In the genomic region with DNA sequence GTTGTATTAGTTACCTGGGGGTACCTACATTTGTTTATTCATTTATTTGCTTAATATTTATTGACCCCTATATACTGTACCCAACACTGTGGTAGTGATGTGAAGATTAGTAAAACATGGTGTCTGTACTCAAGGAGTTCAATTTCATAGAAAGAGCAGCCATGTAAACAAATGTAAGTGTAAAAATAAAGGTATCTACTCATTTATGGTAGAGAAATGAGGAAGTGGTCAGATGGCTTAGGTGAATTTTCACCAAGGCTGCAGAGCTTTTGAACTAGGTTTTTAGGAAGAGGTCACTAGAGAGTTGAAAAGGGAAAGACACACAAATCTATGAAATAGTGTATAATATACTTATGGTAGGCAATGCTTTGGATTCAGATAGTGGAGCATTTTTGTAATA, we compare ENCODE assay signal across 1 cellular context.
A peak's percentile ranks its signal among the peaks of the same experiment; 100 is the strongest.
TF ChIP-seq lines count a peak whose summit lies in the region.

No MANE protein-coding gene starts in this region.

TF ChIP-seq in GM12878, 131 proteins besides CTCF, POLR2A, EP300 and RAD21 (continued from another document and continues in another):
- TF ChIP-seq, protein P1, sequence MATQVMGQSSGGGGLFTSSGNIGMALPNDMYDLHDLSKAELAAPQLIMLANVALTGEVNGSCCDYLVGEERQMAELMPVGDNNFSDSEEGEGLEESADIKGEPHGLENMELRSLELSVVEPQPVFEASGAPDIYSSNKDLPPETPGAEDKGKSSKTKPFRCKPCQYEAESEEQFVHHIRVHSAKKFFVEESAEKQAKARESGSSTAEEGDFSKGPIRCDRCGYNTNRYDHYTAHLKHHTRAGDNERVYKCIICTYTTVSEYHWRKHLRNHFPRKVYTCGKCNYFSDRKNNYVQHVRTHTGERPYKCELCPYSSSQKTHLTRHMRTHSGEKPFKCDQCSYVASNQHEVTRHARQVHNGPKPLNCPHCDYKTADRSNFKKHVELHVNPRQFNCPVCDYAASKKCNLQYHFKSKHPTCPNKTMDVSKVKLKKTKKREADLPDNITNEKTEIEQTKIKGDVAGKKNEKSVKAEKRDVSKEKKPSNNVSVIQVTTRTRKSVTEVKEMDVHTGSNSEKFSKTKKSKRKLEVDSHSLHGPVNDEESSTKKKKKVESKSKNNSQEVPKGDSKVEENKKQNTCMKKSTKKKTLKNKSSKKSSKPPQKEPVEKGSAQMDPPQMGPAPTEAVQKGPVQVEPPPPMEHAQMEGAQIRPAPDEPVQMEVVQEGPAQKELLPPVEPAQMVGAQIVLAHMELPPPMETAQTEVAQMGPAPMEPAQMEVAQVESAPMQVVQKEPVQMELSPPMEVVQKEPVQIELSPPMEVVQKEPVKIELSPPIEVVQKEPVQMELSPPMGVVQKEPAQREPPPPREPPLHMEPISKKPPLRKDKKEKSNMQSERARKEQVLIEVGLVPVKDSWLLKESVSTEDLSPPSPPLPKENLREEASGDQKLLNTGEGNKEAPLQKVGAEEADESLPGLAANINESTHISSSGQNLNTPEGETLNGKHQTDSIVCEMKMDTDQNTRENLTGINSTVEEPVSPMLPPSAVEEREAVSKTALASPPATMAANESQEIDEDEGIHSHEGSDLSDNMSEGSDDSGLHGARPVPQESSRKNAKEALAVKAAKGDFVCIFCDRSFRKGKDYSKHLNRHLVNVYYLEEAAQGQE (IDR thresholded peaks at IDR 0.05; ENCODE audit: low read depth, low read length): no peak
- no peak for TF ChIP-seq ZBED1 (IDR thresholded peaks at IDR 0.05; ENCODE audit: borderline replicate concordance)
- TF ChIP-seq, protein P2, sequence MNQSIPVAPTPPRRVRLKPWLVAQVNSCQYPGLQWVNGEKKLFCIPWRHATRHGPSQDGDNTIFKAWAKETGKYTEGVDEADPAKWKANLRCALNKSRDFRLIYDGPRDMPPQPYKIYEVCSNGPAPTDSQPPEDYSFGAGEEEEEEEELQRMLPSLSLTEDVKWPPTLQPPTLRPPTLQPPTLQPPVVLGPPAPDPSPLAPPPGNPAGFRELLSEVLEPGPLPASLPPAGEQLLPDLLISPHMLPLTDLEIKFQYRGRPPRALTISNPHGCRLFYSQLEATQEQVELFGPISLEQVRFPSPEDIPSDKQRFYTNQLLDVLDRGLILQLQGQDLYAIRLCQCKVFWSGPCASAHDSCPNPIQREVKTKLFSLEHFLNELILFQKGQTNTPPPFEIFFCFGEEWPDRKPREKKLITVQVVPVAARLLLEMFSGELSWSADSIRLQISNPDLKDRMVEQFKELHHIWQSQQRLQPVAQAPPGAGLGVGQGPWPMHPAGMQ (IDR thresholded peaks at IDR 0.05; ENCODE audit: borderline replicate concordance): no peak
- peak; percentile 71; the same call in 1 of the 2 replicates for TF ChIP-seq NFIC (IDR thresholded peaks at IDR 0.05; ENCODE audit: low read depth, low read length)
- TF ChIP-seq RUNX3 (IDR thresholded peaks at IDR 0.05; ENCODE audit: low read length): peak; percentile 93
- TF ChIP-seq MTA3 (IDR thresholded peaks at IDR 0.05; ENCODE audit: borderline replicate concordance, low read length): peak; percentile 69; the same call in 1 of the 2 replicates
- TF ChIP-seq RELA (IDR thresholded peaks at IDR 0.05; ENCODE audit: borderline replicate concordance, partially characterized antibody): no peak
- TF ChIP-seq, protein P3, sequence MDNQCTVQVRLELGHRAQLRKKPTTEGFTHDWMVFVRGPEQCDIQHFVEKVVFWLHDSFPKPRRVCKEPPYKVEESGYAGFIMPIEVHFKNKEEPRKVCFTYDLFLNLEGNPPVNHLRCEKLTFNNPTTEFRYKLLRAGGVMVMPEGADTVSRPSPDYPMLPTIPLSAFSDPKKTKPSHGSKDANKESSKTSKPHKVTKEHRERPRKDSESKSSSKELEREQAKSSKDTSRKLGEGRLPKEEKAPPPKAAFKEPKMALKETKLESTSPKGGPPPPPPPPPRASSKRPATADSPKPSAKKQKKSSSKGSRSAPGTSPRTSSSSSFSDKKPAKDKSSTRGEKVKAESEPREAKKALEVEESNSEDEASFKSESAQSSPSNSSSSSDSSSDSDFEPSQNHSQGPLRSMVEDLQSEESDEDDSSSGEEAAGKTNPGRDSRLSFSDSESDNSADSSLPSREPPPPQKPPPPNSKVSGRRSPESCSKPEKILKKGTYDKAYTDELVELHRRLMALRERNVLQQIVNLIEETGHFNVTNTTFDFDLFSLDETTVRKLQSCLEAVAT (IDR thresholded peaks at IDR 0.05): no peak
- TF ChIP-seq, protein P4, sequence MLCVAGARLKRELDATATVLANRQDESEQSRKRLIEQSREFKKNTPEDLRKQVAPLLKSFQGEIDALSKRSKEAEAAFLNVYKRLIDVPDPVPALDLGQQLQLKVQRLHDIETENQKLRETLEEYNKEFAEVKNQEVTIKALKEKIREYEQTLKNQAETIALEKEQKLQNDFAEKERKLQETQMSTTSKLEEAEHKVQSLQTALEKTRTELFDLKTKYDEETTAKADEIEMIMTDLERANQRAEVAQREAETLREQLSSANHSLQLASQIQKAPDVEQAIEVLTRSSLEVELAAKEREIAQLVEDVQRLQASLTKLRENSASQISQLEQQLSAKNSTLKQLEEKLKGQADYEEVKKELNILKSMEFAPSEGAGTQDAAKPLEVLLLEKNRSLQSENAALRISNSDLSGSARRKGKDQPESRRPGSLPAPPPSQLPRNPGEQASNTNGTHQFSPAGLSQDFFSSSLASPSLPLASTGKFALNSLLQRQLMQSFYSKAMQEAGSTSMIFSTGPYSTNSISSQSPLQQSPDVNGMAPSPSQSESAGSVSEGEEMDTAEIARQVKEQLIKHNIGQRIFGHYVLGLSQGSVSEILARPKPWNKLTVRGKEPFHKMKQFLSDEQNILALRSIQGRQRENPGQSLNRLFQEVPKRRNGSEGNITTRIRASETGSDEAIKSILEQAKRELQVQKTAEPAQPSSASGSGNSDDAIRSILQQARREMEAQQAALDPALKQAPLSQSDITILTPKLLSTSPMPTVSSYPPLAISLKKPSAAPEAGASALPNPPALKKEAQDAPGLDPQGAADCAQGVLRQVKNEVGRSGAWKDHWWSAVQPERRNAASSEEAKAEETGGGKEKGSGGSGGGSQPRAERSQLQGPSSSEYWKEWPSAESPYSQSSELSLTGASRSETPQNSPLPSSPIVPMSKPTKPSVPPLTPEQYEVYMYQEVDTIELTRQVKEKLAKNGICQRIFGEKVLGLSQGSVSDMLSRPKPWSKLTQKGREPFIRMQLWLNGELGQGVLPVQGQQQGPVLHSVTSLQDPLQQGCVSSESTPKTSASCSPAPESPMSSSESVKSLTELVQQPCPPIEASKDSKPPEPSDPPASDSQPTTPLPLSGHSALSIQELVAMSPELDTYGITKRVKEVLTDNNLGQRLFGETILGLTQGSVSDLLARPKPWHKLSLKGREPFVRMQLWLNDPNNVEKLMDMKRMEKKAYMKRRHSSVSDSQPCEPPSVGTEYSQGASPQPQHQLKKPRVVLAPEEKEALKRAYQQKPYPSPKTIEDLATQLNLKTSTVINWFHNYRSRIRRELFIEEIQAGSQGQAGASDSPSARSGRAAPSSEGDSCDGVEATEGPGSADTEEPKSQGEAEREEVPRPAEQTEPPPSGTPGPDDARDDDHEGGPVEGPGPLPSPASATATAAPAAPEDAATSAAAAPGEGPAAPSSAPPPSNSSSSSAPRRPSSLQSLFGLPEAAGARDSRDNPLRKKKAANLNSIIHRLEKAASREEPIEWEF (IDR thresholded peaks at IDR 0.05; ENCODE audit: insufficient replicate concordance, low read depth, low read length): peak; percentile 33
- TF ChIP-seq DPF2 (IDR thresholded peaks at IDR 0.05): peak; percentile 81
- peak; percentile 19; the same call in 1 of the 2 replicates for TF ChIP-seq CREM (IDR thresholded peaks at IDR 0.05; ENCODE audit: low read depth)
- peak; percentile 99 for TF ChIP-seq SPI1 (IDR thresholded peaks at IDR 0.05; ENCODE audit: borderline replicate concordance, insufficient read depth, low read depth, low read length)
- no peak for TF ChIP-seq SIN3A (IDR thresholded peaks at IDR 0.05; ENCODE audit: low read depth, low read length)
- TF ChIP-seq MEF2A (IDR thresholded peaks at IDR 0.05; ENCODE audit: insufficient read depth, low read depth, low read length): peak; percentile 82
- TF ChIP-seq JUND (IDR thresholded peaks at IDR 0.05; ENCODE audit: low read depth, low read length): no peak
- TF ChIP-seq EGR1 (IDR thresholded peaks at IDR 0.05; ENCODE audit: borderline replicate concordance in 1 of 2, low read depth in 2 of 2, low read length in 2 of 2): no peak
- TF ChIP-seq JUNB (IDR thresholded peaks at IDR 0.05): peak; percentile 70
- no peak for TF ChIP-seq LARP7 (IDR thresholded peaks at IDR 0.05)
- TF ChIP-seq BCL11A (IDR thresholded peaks at IDR 0.05; ENCODE audit: low read depth, low read length): peak; percentile 71
- no peak for TF ChIP-seq NFYA (IDR thresholded peaks at IDR 0.05; ENCODE audit: borderline replicate concordance, low read depth, low read length)
- TF ChIP-seq, protein P5, sequence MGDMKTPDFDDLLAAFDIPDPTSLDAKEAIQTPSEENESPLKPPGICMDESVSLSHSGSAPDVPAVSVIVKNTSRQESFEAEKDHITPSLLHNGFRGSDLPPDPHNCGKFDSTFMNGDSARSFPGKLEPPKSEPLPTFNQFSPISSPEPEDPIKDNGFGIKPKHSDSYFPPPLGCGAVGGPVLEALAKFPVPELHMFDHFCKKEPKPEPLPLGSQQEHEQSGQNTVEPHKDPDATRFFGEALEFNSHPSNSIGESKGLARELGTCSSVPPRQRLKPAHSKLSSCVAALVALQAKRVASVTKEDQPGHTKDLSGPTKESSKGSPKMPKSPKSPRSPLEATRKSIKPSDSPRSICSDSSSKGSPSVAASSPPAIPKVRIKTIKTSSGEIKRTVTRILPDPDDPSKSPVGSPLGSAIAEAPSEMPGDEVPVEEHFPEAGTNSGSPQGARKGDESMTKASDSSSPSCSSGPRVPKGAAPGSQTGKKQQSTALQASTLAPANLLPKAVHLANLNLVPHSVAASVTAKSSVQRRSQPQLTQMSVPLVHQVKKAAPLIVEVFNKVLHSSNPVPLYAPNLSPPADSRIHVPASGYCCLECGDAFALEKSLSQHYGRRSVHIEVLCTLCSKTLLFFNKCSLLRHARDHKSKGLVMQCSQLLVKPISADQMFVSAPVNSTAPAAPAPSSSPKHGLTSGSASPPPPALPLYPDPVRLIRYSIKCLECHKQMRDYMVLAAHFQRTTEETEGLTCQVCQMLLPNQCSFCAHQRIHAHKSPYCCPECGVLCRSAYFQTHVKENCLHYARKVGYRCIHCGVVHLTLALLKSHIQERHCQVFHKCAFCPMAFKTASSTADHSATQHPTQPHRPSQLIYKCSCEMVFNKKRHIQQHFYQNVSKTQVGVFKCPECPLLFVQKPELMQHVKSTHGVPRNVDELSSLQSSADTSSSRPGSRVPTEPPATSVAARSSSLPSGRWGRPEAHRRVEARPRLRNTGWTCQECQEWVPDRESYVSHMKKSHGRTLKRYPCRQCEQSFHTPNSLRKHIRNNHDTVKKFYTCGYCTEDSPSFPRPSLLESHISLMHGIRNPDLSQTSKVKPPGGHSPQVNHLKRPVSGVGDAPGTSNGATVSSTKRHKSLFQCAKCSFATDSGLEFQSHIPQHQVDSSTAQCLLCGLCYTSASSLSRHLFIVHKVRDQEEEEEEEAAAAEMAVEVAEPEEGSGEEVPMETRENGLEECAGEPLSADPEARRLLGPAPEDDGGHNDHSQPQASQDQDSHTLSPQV (IDR thresholded peaks at IDR 0.05): no peak
- TF ChIP-seq, protein P6, sequence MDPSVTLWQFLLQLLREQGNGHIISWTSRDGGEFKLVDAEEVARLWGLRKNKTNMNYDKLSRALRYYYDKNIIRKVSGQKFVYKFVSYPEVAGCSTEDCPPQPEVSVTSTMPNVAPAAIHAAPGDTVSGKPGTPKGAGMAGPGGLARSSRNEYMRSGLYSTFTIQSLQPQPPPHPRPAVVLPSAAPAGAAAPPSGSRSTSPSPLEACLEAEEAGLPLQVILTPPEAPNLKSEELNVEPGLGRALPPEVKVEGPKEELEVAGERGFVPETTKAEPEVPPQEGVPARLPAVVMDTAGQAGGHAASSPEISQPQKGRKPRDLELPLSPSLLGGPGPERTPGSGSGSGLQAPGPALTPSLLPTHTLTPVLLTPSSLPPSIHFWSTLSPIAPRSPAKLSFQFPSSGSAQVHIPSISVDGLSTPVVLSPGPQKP (IDR thresholded peaks at IDR 0.05; ENCODE audit: low read depth, low read length): no peak
- TF ChIP-seq, protein P7, sequence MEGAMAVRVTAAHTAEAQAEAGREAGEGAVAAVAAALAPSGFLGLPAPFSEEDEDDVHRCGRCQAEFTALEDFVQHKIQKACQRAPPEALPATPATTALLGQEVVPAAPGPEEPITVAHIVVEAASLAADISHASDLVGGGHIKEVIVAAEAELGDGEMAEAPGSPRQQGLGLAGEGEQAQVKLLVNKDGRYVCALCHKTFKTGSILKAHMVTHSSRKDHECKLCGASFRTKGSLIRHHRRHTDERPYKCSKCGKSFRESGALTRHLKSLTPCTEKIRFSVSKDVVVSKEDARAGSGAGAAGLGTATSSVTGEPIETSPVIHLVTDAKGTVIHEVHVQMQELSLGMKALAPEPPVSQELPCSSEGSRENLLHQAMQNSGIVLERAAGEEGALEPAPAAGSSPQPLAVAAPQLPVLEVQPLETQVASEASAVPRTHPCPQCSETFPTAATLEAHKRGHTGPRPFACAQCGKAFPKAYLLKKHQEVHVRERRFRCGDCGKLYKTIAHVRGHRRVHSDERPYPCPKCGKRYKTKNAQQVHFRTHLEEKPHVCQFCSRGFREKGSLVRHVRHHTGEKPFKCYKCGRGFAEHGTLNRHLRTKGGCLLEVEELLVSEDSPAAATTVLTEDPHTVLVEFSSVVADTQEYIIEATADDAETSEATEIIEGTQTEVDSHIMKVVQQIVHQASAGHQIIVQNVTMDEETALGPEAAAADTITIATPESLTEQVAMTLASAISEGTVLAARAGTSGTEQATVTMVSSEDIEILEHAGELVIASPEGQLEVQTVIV (IDR thresholded peaks at IDR 0.05; ENCODE audit: borderline replicate concordance, partially characterized antibody): no peak
- TF ChIP-seq RB1 (IDR thresholded peaks at IDR 0.05; ENCODE audit: borderline replicate concordance): no peak
- no peak for TF ChIP-seq NFXL1 (IDR thresholded peaks at IDR 0.05; ENCODE audit: borderline replicate concordance)
- TF ChIP-seq, protein P8, sequence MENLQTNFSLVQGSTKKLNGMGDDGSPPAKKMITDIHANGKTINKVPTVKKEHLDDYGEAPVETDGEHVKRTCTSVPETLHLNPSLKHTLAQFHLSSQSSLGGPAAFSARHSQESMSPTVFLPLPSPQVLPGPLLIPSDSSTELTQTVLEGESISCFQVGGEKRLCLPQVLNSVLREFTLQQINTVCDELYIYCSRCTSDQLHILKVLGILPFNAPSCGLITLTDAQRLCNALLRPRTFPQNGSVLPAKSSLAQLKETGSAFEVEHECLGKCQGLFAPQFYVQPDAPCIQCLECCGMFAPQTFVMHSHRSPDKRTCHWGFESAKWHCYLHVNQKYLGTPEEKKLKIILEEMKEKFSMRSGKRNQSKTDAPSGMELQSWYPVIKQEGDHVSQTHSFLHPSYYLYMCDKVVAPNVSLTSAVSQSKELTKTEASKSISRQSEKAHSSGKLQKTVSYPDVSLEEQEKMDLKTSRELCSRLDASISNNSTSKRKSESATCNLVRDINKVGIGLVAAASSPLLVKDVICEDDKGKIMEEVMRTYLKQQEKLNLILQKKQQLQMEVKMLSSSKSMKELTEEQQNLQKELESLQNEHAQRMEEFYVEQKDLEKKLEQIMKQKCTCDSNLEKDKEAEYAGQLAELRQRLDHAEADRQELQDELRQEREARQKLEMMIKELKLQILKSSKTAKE (IDR thresholded peaks at IDR 0.05; ENCODE audit: low read depth, poor library complexity, severe bottlenecking): peak; percentile 67
- TF ChIP-seq PML (IDR thresholded peaks at IDR 0.05; ENCODE audit: low read length): peak; percentile 42; the same call in 1 of the 2 replicates
- TF ChIP-seq POU2F2 (IDR thresholded peaks at IDR 0.05; ENCODE audit: borderline replicate concordance, low read depth, low read length): no peak
- no peak for TF ChIP-seq PAX5 (IDR thresholded peaks at IDR 0.05; ENCODE audit: borderline replicate concordance, low read depth, low read length)
